1 cellular context compared by ENCODE assay signal in the genomic region with DNA sequence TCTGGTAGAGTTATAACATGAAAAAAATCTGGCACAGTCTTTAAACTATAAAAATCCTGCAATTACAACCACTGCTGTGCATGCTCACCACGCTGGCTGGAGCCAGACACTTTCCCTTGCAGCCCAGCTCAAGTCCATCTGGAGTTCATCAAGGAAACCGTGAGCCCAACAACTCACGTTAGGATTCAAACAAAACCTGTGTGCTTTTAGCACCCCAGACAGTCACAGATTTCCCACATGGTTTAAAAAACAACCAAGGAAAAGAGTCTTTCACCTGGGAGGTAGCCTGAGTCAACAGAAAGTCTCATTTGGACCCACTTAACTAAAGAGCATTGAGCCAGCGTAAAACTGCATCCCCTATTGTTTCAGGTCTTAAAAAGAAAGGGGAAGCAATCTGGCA.
TF ChIP-seq lines count a peak whose summit lies in the region.

No MANE protein-coding gene starts in this region.

TF ChIP-seq in GM12878, 131 proteins besides CTCF, POLR2A, EP300 and RAD21 (continues in another document):
- TF ChIP-seq SMAD5 (IDR thresholded peaks at IDR 0.05; ENCODE audit: low read depth) (no peak), SRF (IDR thresholded peaks at IDR 0.05; ENCODE audit: low read depth in 2 of 2, low read length in 2 of 2) (no peak), SP1 (IDR thresholded peaks at IDR 0.05; ENCODE audit: low read depth, low read length) (no peak), TCF7 (IDR thresholded peaks at IDR 0.05; ENCODE audit: borderline replicate concordance) (no peak), JUND (IDR thresholded peaks at IDR 0.05; ENCODE audit: low read depth, low read length) (no peak), PAX8 (IDR thresholded peaks at IDR 0.05) (no peak), ZNF384 (IDR thresholded peaks at IDR 0.05; ENCODE audit: borderline replicate concordance, low read depth, low read length) (no peak), TCF12 (IDR thresholded peaks at IDR 0.05; ENCODE audit: low read depth, low read length) (no peak)
- TF ChIP-seq, protein P1, sequence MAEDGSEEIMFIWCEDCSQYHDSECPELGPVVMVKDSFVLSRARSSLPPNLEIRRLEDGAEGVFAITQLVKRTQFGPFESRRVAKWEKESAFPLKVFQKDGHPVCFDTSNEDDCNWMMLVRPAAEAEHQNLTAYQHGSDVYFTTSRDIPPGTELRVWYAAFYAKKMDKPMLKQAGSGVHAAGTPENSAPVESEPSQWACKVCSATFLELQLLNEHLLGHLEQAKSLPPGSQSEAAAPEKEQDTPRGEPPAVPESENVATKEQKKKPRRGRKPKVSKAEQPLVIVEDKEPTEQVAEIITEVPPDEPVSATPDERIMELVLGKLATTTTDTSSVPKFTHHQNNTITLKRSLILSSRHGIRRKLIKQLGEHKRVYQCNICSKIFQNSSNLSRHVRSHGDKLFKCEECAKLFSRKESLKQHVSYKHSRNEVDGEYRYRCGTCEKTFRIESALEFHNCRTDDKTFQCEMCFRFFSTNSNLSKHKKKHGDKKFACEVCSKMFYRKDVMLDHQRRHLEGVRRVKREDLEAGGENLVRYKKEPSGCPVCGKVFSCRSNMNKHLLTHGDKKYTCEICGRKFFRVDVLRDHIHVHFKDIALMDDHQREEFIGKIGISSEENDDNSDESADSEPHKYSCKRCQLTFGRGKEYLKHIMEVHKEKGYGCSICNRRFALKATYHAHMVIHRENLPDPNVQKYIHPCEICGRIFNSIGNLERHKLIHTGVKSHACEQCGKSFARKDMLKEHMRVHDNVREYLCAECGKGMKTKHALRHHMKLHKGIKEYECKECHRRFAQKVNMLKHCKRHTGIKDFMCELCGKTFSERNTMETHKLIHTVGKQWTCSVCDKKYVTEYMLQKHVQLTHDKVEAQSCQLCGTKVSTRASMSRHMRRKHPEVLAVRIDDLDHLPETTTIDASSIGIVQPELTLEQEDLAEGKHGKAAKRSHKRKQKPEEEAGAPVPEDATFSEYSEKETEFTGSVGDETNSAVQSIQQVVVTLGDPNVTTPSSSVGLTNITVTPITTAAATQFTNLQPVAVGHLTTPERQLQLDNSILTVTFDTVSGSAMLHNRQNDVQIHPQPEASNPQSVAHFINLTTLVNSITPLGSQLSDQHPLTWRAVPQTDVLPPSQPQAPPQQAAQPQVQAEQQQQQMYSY (CRISPR knock-in tag; IDR thresholded peaks at IDR 0.05) = no peak
- TF ChIP-seq, protein P2, sequence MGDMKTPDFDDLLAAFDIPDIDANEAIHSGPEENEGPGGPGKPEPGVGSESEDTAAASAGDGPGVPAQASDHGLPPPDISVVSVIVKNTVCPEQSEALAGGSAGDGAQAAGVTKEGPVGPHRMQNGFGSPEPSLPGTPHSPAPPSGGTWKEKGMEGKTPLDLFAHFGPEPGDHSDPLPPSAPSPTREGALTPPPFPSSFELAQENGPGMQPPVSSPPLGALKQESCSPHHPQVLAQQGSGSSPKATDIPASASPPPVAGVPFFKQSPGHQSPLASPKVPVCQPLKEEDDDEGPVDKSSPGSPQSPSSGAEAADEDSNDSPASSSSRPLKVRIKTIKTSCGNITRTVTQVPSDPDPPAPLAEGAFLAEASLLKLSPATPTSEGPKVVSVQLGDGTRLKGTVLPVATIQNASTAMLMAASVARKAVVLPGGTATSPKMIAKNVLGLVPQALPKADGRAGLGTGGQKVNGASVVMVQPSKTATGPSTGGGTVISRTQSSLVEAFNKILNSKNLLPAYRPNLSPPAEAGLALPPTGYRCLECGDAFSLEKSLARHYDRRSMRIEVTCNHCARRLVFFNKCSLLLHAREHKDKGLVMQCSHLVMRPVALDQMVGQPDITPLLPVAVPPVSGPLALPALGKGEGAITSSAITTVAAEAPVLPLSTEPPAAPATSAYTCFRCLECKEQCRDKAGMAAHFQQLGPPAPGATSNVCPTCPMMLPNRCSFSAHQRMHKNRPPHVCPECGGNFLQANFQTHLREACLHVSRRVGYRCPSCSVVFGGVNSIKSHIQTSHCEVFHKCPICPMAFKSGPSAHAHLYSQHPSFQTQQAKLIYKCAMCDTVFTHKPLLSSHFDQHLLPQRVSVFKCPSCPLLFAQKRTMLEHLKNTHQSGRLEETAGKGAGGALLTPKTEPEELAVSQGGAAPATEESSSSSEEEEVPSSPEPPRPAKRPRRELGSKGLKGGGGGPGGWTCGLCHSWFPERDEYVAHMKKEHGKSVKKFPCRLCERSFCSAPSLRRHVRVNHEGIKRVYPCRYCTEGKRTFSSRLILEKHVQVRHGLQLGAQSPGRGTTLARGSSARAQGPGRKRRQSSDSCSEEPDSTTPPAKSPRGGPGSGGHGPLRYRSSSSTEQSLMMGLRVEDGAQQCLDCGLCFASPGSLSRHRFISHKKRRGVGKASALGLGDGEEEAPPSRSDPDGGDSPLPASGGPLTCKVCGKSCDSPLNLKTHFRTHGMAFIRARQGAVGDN (IDR thresholded peaks at IDR 0.05) = no peak
- TF ChIP-seq, protein P3, sequence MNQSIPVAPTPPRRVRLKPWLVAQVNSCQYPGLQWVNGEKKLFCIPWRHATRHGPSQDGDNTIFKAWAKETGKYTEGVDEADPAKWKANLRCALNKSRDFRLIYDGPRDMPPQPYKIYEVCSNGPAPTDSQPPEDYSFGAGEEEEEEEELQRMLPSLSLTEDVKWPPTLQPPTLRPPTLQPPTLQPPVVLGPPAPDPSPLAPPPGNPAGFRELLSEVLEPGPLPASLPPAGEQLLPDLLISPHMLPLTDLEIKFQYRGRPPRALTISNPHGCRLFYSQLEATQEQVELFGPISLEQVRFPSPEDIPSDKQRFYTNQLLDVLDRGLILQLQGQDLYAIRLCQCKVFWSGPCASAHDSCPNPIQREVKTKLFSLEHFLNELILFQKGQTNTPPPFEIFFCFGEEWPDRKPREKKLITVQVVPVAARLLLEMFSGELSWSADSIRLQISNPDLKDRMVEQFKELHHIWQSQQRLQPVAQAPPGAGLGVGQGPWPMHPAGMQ (IDR thresholded peaks at IDR 0.05; ENCODE audit: borderline replicate concordance) = no peak
- TF ChIP-seq, protein P4, sequence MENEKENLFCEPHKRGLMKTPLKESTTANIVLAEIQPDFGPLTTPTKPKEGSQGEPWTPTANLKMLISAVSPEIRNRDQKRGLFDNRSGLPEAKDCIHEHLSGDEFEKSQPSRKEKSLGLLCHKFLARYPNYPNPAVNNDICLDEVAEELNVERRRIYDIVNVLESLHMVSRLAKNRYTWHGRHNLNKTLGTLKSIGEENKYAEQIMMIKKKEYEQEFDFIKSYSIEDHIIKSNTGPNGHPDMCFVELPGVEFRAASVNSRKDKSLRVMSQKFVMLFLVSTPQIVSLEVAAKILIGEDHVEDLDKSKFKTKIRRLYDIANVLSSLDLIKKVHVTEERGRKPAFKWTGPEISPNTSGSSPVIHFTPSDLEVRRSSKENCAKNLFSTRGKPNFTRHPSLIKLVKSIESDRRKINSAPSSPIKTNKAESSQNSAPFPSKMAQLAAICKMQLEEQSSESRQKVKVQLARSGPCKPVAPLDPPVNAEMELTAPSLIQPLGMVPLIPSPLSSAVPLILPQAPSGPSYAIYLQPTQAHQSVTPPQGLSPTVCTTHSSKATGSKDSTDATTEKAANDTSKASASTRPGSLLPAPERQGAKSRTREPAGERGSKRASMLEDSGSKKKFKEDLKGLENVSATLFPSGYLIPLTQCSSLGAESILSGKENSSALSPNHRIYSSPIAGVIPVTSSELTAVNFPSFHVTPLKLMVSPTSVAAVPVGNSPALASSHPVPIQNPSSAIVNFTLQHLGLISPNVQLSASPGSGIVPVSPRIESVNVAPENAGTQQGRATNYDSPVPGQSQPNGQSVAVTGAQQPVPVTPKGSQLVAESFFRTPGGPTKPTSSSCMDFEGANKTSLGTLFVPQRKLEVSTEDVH (IDR thresholded peaks at IDR 0.05; ENCODE audit: low read depth, partially characterized antibody) = no peak
- TF ChIP-seq, protein P5, sequence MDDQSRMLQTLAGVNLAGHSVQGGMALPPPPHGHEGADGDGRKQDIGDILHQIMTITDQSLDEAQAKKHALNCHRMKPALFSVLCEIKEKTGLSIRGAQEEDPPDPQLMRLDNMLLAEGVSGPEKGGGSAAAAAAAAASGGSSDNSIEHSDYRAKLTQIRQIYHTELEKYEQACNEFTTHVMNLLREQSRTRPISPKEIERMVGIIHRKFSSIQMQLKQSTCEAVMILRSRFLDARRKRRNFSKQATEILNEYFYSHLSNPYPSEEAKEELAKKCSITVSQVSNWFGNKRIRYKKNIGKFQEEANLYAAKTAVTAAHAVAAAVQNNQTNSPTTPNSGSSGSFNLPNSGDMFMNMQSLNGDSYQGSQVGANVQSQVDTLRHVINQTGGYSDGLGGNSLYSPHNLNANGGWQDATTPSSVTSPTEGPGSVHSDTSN (IDR thresholded peaks at IDR 0.05; ENCODE audit: insufficient replicate concordance, low read depth, low read length) = no peak
- TF ChIP-seq, protein P6, sequence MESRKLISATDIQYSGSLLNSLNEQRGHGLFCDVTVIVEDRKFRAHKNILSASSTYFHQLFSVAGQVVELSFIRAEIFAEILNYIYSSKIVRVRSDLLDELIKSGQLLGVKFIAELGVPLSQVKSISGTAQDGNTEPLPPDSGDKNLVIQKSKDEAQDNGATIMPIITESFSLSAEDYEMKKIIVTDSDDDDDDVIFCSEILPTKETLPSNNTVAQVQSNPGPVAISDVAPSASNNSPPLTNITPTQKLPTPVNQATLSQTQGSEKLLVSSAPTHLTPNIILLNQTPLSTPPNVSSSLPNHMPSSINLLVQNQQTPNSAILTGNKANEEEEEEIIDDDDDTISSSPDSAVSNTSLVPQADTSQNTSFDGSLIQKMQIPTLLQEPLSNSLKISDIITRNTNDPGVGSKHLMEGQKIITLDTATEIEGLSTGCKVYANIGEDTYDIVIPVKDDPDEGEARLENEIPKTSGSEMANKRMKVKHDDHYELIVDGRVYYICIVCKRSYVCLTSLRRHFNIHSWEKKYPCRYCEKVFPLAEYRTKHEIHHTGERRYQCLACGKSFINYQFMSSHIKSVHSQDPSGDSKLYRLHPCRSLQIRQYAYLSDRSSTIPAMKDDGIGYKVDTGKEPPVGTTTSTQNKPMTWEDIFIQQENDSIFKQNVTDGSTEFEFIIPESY (IDR thresholded peaks at IDR 0.05) = no peak
- TF ChIP-seq, protein P7, sequence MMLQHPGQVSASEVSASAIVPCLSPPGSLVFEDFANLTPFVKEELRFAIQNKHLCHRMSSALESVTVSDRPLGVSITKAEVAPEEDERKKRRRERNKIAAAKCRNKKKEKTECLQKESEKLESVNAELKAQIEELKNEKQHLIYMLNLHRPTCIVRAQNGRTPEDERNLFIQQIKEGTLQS (IDR thresholded peaks at IDR 0.05; ENCODE audit: borderline replicate concordance, extremely low read depth, low read depth, low read length) = no peak
- TF ChIP-seq, protein P8, sequence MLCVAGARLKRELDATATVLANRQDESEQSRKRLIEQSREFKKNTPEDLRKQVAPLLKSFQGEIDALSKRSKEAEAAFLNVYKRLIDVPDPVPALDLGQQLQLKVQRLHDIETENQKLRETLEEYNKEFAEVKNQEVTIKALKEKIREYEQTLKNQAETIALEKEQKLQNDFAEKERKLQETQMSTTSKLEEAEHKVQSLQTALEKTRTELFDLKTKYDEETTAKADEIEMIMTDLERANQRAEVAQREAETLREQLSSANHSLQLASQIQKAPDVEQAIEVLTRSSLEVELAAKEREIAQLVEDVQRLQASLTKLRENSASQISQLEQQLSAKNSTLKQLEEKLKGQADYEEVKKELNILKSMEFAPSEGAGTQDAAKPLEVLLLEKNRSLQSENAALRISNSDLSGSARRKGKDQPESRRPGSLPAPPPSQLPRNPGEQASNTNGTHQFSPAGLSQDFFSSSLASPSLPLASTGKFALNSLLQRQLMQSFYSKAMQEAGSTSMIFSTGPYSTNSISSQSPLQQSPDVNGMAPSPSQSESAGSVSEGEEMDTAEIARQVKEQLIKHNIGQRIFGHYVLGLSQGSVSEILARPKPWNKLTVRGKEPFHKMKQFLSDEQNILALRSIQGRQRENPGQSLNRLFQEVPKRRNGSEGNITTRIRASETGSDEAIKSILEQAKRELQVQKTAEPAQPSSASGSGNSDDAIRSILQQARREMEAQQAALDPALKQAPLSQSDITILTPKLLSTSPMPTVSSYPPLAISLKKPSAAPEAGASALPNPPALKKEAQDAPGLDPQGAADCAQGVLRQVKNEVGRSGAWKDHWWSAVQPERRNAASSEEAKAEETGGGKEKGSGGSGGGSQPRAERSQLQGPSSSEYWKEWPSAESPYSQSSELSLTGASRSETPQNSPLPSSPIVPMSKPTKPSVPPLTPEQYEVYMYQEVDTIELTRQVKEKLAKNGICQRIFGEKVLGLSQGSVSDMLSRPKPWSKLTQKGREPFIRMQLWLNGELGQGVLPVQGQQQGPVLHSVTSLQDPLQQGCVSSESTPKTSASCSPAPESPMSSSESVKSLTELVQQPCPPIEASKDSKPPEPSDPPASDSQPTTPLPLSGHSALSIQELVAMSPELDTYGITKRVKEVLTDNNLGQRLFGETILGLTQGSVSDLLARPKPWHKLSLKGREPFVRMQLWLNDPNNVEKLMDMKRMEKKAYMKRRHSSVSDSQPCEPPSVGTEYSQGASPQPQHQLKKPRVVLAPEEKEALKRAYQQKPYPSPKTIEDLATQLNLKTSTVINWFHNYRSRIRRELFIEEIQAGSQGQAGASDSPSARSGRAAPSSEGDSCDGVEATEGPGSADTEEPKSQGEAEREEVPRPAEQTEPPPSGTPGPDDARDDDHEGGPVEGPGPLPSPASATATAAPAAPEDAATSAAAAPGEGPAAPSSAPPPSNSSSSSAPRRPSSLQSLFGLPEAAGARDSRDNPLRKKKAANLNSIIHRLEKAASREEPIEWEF (IDR thresholded peaks at IDR 0.05; ENCODE audit: insufficient replicate concordance, low read depth, low read length) = no peak
- TF ChIP-seq, protein P9, sequence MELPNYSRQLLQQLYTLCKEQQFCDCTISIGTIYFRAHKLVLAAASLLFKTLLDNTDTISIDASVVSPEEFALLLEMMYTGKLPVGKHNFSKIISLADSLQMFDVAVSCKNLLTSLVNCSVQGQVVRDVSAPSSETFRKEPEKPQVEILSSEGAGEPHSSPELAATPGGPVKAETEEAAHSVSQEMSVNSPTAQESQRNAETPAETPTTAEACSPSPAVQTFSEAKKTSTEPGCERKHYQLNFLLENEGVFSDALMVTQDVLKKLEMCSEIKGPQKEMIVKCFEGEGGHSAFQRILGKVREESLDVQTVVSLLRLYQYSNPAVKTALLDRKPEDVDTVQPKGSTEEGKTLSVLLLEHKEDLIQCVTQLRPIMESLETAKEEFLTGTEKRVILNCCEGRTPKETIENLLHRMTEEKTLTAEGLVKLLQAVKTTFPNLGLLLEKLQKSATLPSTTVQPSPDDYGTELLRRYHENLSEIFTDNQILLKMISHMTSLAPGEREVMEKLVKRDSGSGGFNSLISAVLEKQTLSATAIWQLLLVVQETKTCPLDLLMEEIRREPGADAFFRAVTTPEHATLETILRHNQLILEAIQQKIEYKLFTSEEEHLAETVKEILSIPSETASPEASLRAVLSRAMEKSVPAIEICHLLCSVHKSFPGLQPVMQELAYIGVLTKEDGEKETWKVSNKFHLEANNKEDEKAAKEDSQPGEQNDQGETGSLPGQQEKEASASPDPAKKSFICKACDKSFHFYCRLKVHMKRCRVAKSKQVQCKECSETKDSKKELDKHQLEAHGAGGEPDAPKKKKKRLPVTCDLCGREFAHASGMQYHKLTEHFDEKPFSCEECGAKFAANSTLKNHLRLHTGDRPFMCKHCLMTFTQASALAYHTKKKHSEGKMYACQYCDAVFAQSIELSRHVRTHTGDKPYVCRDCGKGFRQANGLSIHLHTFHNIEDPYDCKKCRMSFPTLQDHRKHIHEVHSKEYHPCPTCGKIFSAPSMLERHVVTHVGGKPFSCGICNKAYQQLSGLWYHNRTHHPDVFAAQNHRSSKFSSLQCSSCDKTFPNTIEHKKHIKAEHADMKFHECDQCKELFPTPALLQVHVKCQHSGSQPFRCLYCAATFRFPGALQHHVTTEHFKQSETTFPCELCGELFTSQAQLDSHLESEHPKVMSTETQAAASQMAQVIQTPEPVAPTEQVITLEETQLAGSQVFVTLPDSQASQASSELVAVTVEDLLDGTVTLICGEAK (IDR thresholded peaks at IDR 0.05; ENCODE audit: borderline replicate concordance) = no peak
